In the genomic region with DNA sequence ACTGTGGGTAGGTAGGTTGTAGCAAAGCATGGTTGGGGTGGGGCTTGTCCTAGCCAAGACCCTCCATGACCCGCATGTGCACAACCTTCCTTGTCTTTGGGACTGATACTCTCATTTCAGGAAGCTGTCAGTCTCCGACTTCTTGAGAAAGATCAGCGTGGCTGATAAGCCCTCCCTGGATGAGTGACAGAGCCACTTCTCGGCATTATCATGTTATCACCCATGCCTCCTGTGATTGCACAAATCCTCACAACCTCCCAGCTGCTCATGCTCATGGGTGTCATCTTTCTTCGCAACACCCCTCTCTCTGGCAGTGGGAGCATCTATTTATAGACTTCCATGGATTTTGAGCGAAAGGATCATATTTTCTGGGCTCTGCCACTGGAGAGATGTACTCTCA, we compare ENCODE assay signal across 18 cellular contexts.
"Had no signal": no experiment of that assay in that cellular context is flagged by ENCODE, and none has a peak within 500 bp of the region (broad histone marks: within the 10 kb centered on the region; RNA-seq: fewer than 3 reads in every experiment).

No MANE protein-coding gene starts in this region.

- H3K4me1 ChIP-seq: testis, upper lobe of right lung had no signal

- ATAC-seq: activated naive CD4-positive, alpha-beta T cell treated with anti-CD3 and anti-CD28 coated beads, Interleukin-2, amount 50 U/mL, for 72 hours; esophagus mucosa; heart left ventricle; left lobe of liver; mucosa of descending colon; natural killer cell treated with Interleukin-12 subunit alpha and Interleukin-12 subunit beta and Interleukin-15 and Interleukin-18, amount 100 ng/mL, for 72 hours; stimulated activated naive CD8-positive, alpha-beta T cell treated with anti-CD3 and anti-CD28 coated beads, Interleukin-15, amount 100 ng/mL, for 72 hours; upper lobe of right lung had no signal

- H3K36me3 ChIP-seq: heart left ventricle, upper lobe of right lung had no signal

- H3K27ac ChIP-seq: dorsolateral prefrontal cortex, heart left ventricle, testis, upper lobe of right lung had no signal

- H3K4me3 ChIP-seq: dorsolateral prefrontal cortex, heart left ventricle, mucosa of descending colon, testis, upper lobe of right lung had no signal

- DNase-seq: activated CD4-positive, alpha-beta T cell treated with anti-CD3 and anti-CD28 coated beads, Interleukin-2, amount 50 U/mL, for 4 hours; activated CD4-positive, CD25-positive, alpha-beta regulatory T cell; activated effector memory CD4-positive, alpha-beta T cell treated with anti-CD3 and anti-CD28 coated beads, Interleukin-2, amount 50 U/mL, for 16 hours; activated T-cell treated with anti-CD3 and anti-CD28 coated beads, Interleukin-2, amount 50 U/mL, for 24 hours; dorsolateral prefrontal cortex; foreskin melanocyte; heart left ventricle; islet precursor cell; mammary epithelial cell; mucosa of descending colon; stimulated activated CD4-positive, alpha-beta T cell treated with anti-CD3 and anti-CD28 coated beads, Interleukin-4, amount 100 ng/mL, for 24 hours; stimulated activated naive CD8-positive, alpha-beta T cell treated with anti-CD3 and anti-CD28 coated beads, Interleukin-15, amount 100 ng/mL, for 72 hours; testis had no signal

- H3K9me3 ChIP-seq: heart left ventricle, mucosa of descending colon, testis, upper lobe of right lung had no signal

- H3K27me3 ChIP-seq: heart left ventricle, testis had no signal
